Comparison of ENCODE assay signal across 9 cellular contexts in genomic region chr12:117098361-117099217, GRCh38. TPM values are rescaled to one million over a fixed set of nuclear protein-coding genes. Genes with fewer than 3 reads are reported as not detected.
DNase-seq lines count a peak whose midpoint lies in the region; ATAC-seq and TF ChIP-seq lines count a peak whose summit lies in the region.
"Had no signal": no experiment of that assay in that cellular context is flagged by ENCODE, and none has a peak within 500 bp of the region (broad histone marks: within the 10 kb centered on the region; RNA-seq: fewer than 3 reads in every experiment).

No MANE protein-coding gene starts in this region.

- H3K4me3 Mint-ChIP-seq in chondrocyte (ENCODE audit: unreplicated experiment), result peak overlapping the region; percentile 33

- DNase-seq in DMS 273 (lab: John Stamatoyannopoulos, UW; ENCODE audit: unreplicated experiment), result peak; percentile 39
- no peak for DNase-seq in DMS 273 treated with DMSO at 0.1 percent for 48 hours (lab: John Stamatoyannopoulos, UW)
- peak; percentile 46 for DNase-seq in RPMI8226
- peak; percentile 59 for DNase-seq in chondrocyte (ENCODE audit: low spot score)
- DNase-seq in mucosa of gallbladder (ENCODE audit: low spot score), result peak; percentile 30
- DNase-seq in upper lobe of right lung, result peak; percentile 65
- DNase-seq in NOMO-1 treated with DMSO at 0.1 percent for 48 hours (lab: John Stamatoyannopoulos, UW; ENCODE audit: unreplicated experiment), result no peak

- H3K36me3 Mint-ChIP-seq in chondrocyte (ENCODE audit: low read depth), result no peaks in the 10 kb centered on the region

- intact Hi-C loops in upper lobe of right lung (cut with DNase I), result no loop called here

- no peak overlapping the region for H3K27ac Mint-ChIP-seq in chondrocyte (ENCODE audit: unreplicated experiment)

- ATAC-seq in HG02852 (IDR thresholded peaks at IDR 0.05; ENCODE audit: unreplicated experiment) (peak; percentile 36), upper lobe of right lung (peak; percentile 33)

- H3K27me3 ChIP-seq in upper lobe of right lung, result peaks cover 43% of the 10 kb centered on the region

- TF ChIP-seq CTCF in chondrocyte (IDR thresholded peaks at IDR 0.05) (no peak), upper lobe of right lung (IDR thresholded peaks at IDR 0.05) (no peak)

- peaks cover 3% of the 10 kb centered on the region for H3K4me1 Mint-ChIP-seq in chondrocyte (ENCODE audit: low read depth)

- peak overlapping the region; percentile 61 for H3K4me3 ChIP-seq in upper lobe of right lung

- H3K9me3 Mint-ChIP-seq in chondrocyte (ENCODE audit: low read depth), result no peaks in the 10 kb centered on the region

- H3K27me3 Mint-ChIP-seq in chondrocyte (ENCODE audit: low read depth), result peaks cover 59% of the 10 kb centered on the region

- no peaks in the 10 kb centered on the region for H3K9me3 ChIP-seq in upper lobe of right lung

- no peak overlapping the region for H3K27ac ChIP-seq in upper lobe of right lung
- H3K27ac ChIP-seq: 22Rv1 had no signal

- no peaks in the 10 kb centered on the region for H3K36me3 ChIP-seq in upper lobe of right lung

- no peaks in the 10 kb centered on the region for H3K4me1 ChIP-seq in upper lobe of right lung

RNA-seq across cellular contexts. Expression of gene TESC, which starts 0.6 kb away (rescaled TPM):
- total RNA-seq in chondrocyte (not detected in 3 replicates), mucosa of gallbladder (260 TPM), upper lobe of right lung (10.3 TPM)

Comparison
In these comparisons a context has a peak if more than half of its experiments do, and no peak if none do; other contexts are left out.
1. DNase-seq: peak in DMS 273 (single experiment), RPMI8226 (single experiment), chondrocyte (single experiment), mucosa of gallbladder (single experiment) and upper lobe of right lung (single experiment); none in DMS 273 treated with DMSO at 0.1 percent for 48 hours (single experiment) and NOMO-1 treated with DMSO at 0.1 percent for 48 hours (single experiment).
2. RNA of gene TESC, which starts 0.6 kb away (total RNA-seq): 260 TPM in mucosa of gallbladder (single experiment); 10.3 TPM in upper lobe of right lung (single experiment) and not detected in chondrocyte; every median in the first group is over 10 times any median in the second.